In the genomic region with DNA sequence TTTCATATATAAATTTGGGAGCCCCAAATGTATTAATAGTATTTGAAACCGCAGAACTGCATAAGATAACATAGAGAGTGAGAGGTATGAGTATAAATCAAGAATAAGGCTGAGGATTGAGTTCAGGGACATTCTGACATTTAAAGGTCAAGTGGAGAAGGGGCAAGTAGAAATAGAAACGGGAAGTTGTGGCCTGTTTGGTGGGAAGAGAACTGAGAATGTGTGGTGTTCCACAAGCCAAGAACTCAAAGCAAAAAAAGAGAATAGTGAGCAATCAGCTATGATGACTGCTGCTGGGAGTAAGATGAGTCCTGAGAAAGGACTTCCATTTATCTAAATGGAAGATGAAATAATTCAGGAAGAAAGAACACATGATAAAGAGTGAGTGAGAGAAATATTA, we compare ENCODE assay signal across 1 cellular context.
TF ChIP-seq lines count a peak whose summit lies in the region.

No MANE protein-coding gene starts in this region.

TF ChIP-seq in IMR-90, 13 proteins besides CTCF, POLR2A, EP300 and RAD21:
- TF ChIP-seq ELK1 (IDR thresholded peaks at IDR 0.05; ENCODE audit: borderline replicate concordance, low read depth, low read length) (no peak), MXI1 (IDR thresholded peaks at IDR 0.05; ENCODE audit: borderline replicate concordance, low read depth, low read length) (no peak), RCOR1 (IDR thresholded peaks at IDR 0.05; ENCODE audit: insufficient replicate concordance, low read length) (no peak), RFX5 (IDR thresholded peaks at IDR 0.05; ENCODE audit: low read depth, low read length) (no peak), SMC3 (IDR thresholded peaks at IDR 0.05; ENCODE audit: low read depth, low read length) (no peak), MAZ (IDR thresholded peaks at IDR 0.05; ENCODE audit: borderline replicate concordance, low read depth, low read length) (no peak), FOS (IDR thresholded peaks at IDR 0.05; ENCODE audit: low read depth, low read length) (no peak), MAFK (IDR thresholded peaks at IDR 0.05; ENCODE audit: low read depth, low read length) (no peak), CHD1 (IDR thresholded peaks at IDR 0.05; ENCODE audit: low read depth, low read length) (no peak), NFE2L2 (IDR thresholded peaks at IDR 0.05; ENCODE audit: low read depth, low read length) (no peak), USF2 (IDR thresholded peaks at IDR 0.05; ENCODE audit: low read depth, low read length) (no peak), BHLHE40 (IDR thresholded peaks at IDR 0.05; ENCODE audit: low read depth, low read length) (no peak), CEBPB (IDR thresholded peaks at IDR 0.05; ENCODE audit: low read depth, low read length) (no peak)
